8 cellular contexts compared by ENCODE assay signal in genomic region chr18:74040459-74041332, GRCh38.
DNase-seq lines count a peak whose midpoint lies in the region; ATAC-seq, FAIRE-seq and TF ChIP-seq lines count a peak whose summit lies in the region.

No MANE protein-coding gene starts in this region.

- TF ChIP-seq CTCF in AG10803 (conservative IDR thresholded peaks at IDR 0.05; ENCODE audit: low read length) = peak; percentile 61
- peak in 5 of 6 experiments; percentile 31 to 67 (median 55) for TF ChIP-seq CTCF in Peyer's patch (IDR thresholded peaks at IDR 0.05)
- peak; percentile 53 for TF ChIP-seq CTCF in kidney (IDR thresholded peaks at IDR 0.05; ENCODE audit: borderline replicate concordance, extremely low read depth, insufficient read depth)

- ATAC-seq in GM18520 (IDR thresholded peaks at IDR 0.05; ENCODE audit: unreplicated experiment) (peak; percentile 50), HG03039 (IDR thresholded peaks at IDR 0.05; ENCODE audit: unreplicated experiment) (peak; percentile 91)

- DNase-seq in AG10803 (ENCODE audit: low read depth) (peak; percentile 18), Peyer's patch (peak; percentile 38 to 79 (median 64)), kidney (no peak), C1 segment of cervical spinal cord (lab: John Stamatoyannopoulos, UW) (no peak)
- DNase-seq in activated effector memory CD4-positive, alpha-beta T cell treated with Interleukin-2 at 50 U/mL for 16 hours = peak; percentile 25
- peak; percentile 3 to 28 for DNase-seq in stimulated activated CD8-positive, alpha-beta memory T cell treated with anti-CD3 and anti-CD28 coated beads, Interleukin-7, amount 100 ng/mL, for 1 hour (ENCODE audit: low read depth in 2 of 2)

- H3K27ac ChIP-seq in Peyer's patch (no peak overlapping the region), kidney (ENCODE audit: low read depth in 2 of 2, low read length in 2 of 2) (no peak overlapping the region)

- H3K4me1 ChIP-seq in Peyer's patch (no peaks in the 10 kb centered on the region), kidney (ENCODE audit: control insufficient read depth in 1 of 2, insufficient read depth in 1 of 2, low read depth in 1 of 2, low read length in 2 of 2) (no peaks in the 10 kb centered on the region)

- H3K9ac ChIP-seq in kidney (ENCODE audit: low read length in 2 of 2) = no peak overlapping the region

- H3K4me3 ChIP-seq in AG10803 (ENCODE audit: low read length) = no peak overlapping the region
- no peak overlapping the region for H3K4me3 ChIP-seq in Peyer's patch
- H3K4me3 ChIP-seq in kidney (ENCODE audit: low read length in 2 of 2) = no peak overlapping the region

- no peak for TF ChIP-seq POLR2A in Peyer's patch (IDR thresholded peaks at IDR 0.05)

- no peak for FAIRE-seq in kidney (lab: Jason Lieb, UNC)

- no peaks in the 10 kb centered on the region for H3K27me3 ChIP-seq in Peyer's patch

- intact Hi-C loops in kidney (cut with DNase I) = no loop called here

- H3K36me3 ChIP-seq in Peyer's patch (no peaks in the 10 kb centered on the region), kidney (ENCODE audit: control insufficient read depth in 1 of 2, insufficient read depth in 2 of 2, low read length in 2 of 2) (no peaks in the 10 kb centered on the region)

- H3K9me3 ChIP-seq in Peyer's patch (no peaks in the 10 kb centered on the region), kidney (ENCODE audit: control insufficient read depth in 1 of 2, low read length in 2 of 2) (no peaks in the 10 kb centered on the region)

Comparison
In these comparisons a context has a peak if more than half of its experiments do, and no peak if none do; other contexts are left out.
1. DNase-seq: peak in AG10803 (single experiment), Peyer's patch (3 of 3), activated effector memory CD4-positive, alpha-beta T cell treated with Interleukin-2 at 50 U/mL for 16 hours (single experiment) and stimulated activated CD8-positive, alpha-beta memory T cell treated with anti-CD3 and anti-CD28 coated beads, Interleukin-7, amount 100 ng/mL, for 1 hour (2 of 2); none in kidney (single experiment) and C1 segment of cervical spinal cord (0 of 14).
2. Peak in every context shown above with its lines, with median percentiles within 50 percentile points of each other: CTCF ChIP-seq.